Comparison of ENCODE assay signal across 11 cellular contexts in genomic region chr10:122983898-122984297, GRCh38.
"Had no signal": no experiment of that assay in that cellular context is flagged by ENCODE, and none has a peak within 500 bp of the region (broad histone marks: within the 10 kb centered on the region; RNA-seq: fewer than 3 reads in every experiment).

No MANE protein-coding gene starts in this region.

- H3K4me3 ChIP-seq: GM23248, GM23338, HAP-1 had no signal

- H3K36me3 ChIP-seq: HAP-1 had no signal

- H3K27ac ChIP-seq: GM23248 had no signal

- DNase-seq: GM23248, GOT3, H7, H9, HCEC 1CT, HFFc6 had no signal

- H3K4me2 ChIP-seq: GM23338 had no signal

- H2AFZ ChIP-seq: GM23248, GM23338 had no signal

- H3K9me3 ChIP-seq: HAP-1 had no signal

- ATAC-seq: GM23338, HCT116 had no signal

- FAIRE-seq: H1, H54 had no signal

- H3K9ac ChIP-seq: GM23248 had no signal
